ENCODE assay signal across 17 cellular contexts in the genomic region with DNA sequence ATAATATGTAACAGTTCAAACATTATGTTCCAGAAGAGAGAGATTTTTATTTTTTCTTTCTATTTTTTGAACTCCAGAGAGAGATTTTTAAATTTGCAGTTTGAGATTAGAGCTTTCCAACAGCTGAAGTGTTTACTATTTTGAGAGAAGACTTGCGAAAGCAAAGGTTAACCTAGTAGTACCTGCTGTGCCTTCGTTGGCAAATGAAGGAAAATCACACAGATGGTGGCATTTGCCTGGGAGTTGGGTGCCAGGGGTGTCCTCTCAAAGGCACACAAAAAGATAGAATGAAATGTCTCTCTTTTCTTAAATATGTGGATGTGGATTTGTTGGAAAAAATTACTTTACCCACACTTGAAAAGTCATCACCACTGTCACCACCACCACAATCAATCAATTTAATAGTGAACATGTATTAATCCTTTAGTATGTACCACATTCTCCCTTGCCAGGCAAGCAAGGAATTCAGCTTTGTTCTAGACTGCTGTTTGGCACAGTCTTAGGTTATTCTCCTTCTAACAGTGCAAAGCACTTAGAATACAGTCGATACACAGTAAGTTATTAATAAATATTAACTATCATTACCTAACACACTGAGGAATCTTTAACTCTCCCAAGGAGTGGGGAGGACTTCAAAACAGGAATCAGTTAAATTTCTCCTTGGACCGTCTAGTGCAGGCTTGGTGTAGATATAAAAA.
DNase-seq lines count a peak whose midpoint lies in the region; ATAC-seq and TF ChIP-seq lines count a peak whose summit lies in the region.
"Had no signal": no experiment of that assay in that cellular context is flagged by ENCODE, and none has a peak within 500 bp of the region (broad histone marks: within the 10 kb centered on the region; RNA-seq: fewer than 3 reads in every experiment).

No MANE protein-coding gene starts in this region.

- no peaks in the 10 kb centered on the region for H3K4me1 Mint-ChIP-seq in nephron
- no peaks in the 10 kb centered on the region for H3K4me1 Mint-ChIP-seq in CD8-positive, alpha-beta memory T cell
- H3K4me1 Mint-ChIP-seq: CD14-positive monocyte had no signal

- ATAC-seq in Right ventricle myocardium superior (ENCODE audit: poor library complexity) (peak; percentile 79), HG03457 (IDR thresholded peaks at IDR 0.05; ENCODE audit: unreplicated experiment) (no peak)
- ATAC-seq: CD8-positive, alpha-beta T cell had no signal

- TF ChIP-seq CTCF in nephron (IDR thresholded peaks at IDR 0.05; ENCODE audit: unreplicated experiment in 3 of 3): no peak

- intact Hi-C loops in Right ventricle myocardium superior (cut with DNase I): no loop called here
- intact Hi-C loops in cardiac septum (cut with DNase I): no loop called here

- POLR2A ChIA-PET in CD8-positive, alpha-beta memory T cell (lab: Charles Lee): no interaction called here

- no peaks in the 10 kb centered on the region for H3K9me3 ChIP-seq in CD8-positive, alpha-beta memory T cell (ENCODE audit: low read length)
- H3K9me3 ChIP-seq: Caco-2, HAP-1 had no signal

- H3K27me3 ChIP-seq in CD8-positive, alpha-beta memory T cell (ENCODE audit: insufficient read depth, low read length, poor library complexity, severe bottlenecking): no peaks in the 10 kb centered on the region

- CTCF ChIA-PET in CD8-positive, alpha-beta memory T cell (lab: Charles Lee): no interaction called here

- no peaks in the 10 kb centered on the region for H3K27me3 Mint-ChIP-seq in nephron (ENCODE audit: low read depth)
- no peaks in the 10 kb centered on the region for H3K27me3 Mint-ChIP-seq in CD8-positive, alpha-beta memory T cell

- no peak overlapping the region for H3K4me3 Mint-ChIP-seq in nephron
- no peak overlapping the region for H3K4me3 Mint-ChIP-seq in CD8-positive, alpha-beta memory T cell
- H3K4me3 Mint-ChIP-seq: CD14-positive monocyte; CD8-positive, alpha-beta T cell; HFFc6 had no signal

- no peaks in the 10 kb centered on the region for H3K4me1 ChIP-seq in CD8-positive, alpha-beta memory T cell (ENCODE audit: insufficient read depth, low read length)
- H3K4me1 ChIP-seq: Caco-2, HAP-1 had no signal

- H3K4me3 ChIP-seq in CD8-positive, alpha-beta memory T cell (ENCODE audit: low read length): no peak overlapping the region
- H3K4me3 ChIP-seq: HAP-1 had no signal

- H3K9me3 Mint-ChIP-seq in nephron: peaks cover 31% of the 10 kb centered on the region
- peaks cover 0 to 7% (median 5%) of the 10 kb centered on the region in 5 donors for H3K9me3 Mint-ChIP-seq in CD8-positive, alpha-beta memory T cell
- H3K9me3 Mint-ChIP-seq: CD8-positive, alpha-beta T cell had no signal

- H3K36me3 Mint-ChIP-seq in nephron (ENCODE audit: low read depth): no peaks in the 10 kb centered on the region
- no peaks in the 10 kb centered on the region for H3K36me3 Mint-ChIP-seq in CD8-positive, alpha-beta memory T cell
- H3K36me3 Mint-ChIP-seq: CD14-positive monocyte; CD8-positive, alpha-beta T cell had no signal

- no peak overlapping the region for H3K27ac ChIP-seq in CD8-positive, alpha-beta memory T cell (ENCODE audit: low read depth, low read length)
- H3K27ac ChIP-seq: 22Rv1, HL-60 had no signal

- H3K27ac Mint-ChIP-seq in nephron: peak overlapping the region; percentile 6 to 71 (median 15)
- no peak overlapping the region for H3K27ac Mint-ChIP-seq in CD8-positive, alpha-beta memory T cell
- H3K27ac Mint-ChIP-seq: CD14-positive monocyte; CD8-positive, alpha-beta T cell; HFFc6 had no signal

- in situ Hi-C loops in G401 (cut with HindIII; ENCODE audit: low sequenced_read_pairs): no loop called here

- DNase-seq in Right ventricle myocardium superior (no peak), cardiac septum (ENCODE audit: low spot score) (no peak), G401 (ENCODE audit: low spot score) (peak; percentile 82), kidney tubule cell (ENCODE audit: low spot score) (peak; percentile 22), HCEC 1CT (no peak)
- DNase-seq in CD8-positive, alpha-beta memory T cell: no peak
- DNase-seq: Caco-2; CD8-positive, alpha-beta T cell; DND-41; GF-D8; HFFc6 had no signal

- H3K36me3 ChIP-seq in CD8-positive, alpha-beta memory T cell (ENCODE audit: insufficient read depth, low read length): no peaks in the 10 kb centered on the region
- H3K36me3 ChIP-seq: HAP-1 had no signal

Comparison
In these comparisons a context has a peak if more than half of its experiments do, and no peak if none do; other contexts are left out.
1. DNase-seq: peak in G401 (single experiment) and kidney tubule cell (single experiment); none in Right ventricle myocardium superior (single experiment), cardiac septum (single experiment), HCEC 1CT (single experiment) and CD8-positive, alpha-beta memory T cell (0 of 5).
2. H3K27ac Mint-ChIP-seq: peak in nephron (3 of 3); none in CD8-positive, alpha-beta memory T cell (0 of 8).